ENCODE assay signal across 9 cellular contexts in the genomic region with DNA sequence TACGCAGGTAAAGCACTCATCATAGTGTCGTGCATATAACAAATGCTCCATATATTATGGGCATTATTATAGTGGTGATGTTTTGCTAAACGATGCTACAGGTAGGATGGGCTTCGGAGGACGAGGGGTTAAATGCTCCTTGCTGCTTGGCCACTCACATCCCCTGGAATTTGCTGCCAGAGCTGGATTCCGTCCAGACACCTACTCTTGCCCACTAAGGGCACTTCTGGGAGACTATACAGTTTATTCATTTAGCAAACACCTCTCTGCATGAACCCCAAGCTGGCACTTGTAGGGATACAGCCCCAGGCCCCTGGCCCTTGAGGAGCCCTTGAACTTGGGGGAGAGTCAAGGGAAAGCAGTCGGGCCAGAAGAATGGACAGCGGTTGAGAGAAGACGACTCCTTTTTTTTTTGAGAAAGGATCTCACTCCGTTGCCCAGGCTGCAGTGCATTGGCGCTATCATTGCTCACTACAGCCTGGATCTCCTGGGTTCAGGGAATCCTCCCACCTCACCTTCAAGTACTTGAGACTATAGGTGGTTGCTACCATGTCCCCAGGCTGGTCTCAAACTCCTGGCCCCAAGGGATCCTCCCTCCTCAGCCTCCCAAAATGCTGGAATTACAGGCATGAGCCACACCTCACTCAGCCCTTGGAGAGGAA. TPM values are rescaled to one million over a fixed set of nuclear protein-coding genes. Genes with fewer than 3 reads are reported as not detected.
DNase-seq lines count a peak whose midpoint lies in the region; ATAC-seq and TF ChIP-seq lines count a peak whose summit lies in the region.
"Had no signal": no experiment of that assay in that cellular context is flagged by ENCODE, and none has a peak within 500 bp of the region (broad histone marks: within the 10 kb centered on the region; RNA-seq: fewer than 3 reads in every experiment).

No MANE protein-coding gene starts in this region.

- peaks cover 12 to 49% (median 38%) of the 10 kb centered on the region in 4 donors for H3K4me1 ChIP-seq in liver (ENCODE audit: control insufficient read depth in 4 of 4, insufficient read depth in 4 of 4, low read length in 3 of 4)
- H3K4me1 ChIP-seq in thyroid gland, result peaks cover 36 to 37% of the 10 kb centered on the region in 2 donors

- TF ChIP-seq POLR2A in thyroid gland (IDR thresholded peaks at IDR 0.05), result no peak

- intact Hi-C loops in thyroid gland (cut with DNase I), result no loop called here

- H3K27me3 ChIP-seq in liver (ENCODE audit: control insufficient read depth in 4 of 4, insufficient read depth in 4 of 4, low read length in 3 of 4), result no peaks in the 10 kb centered on the region
- no peaks in the 10 kb centered on the region for H3K27me3 ChIP-seq in thyroid gland
- H3K27me3 ChIP-seq: ovary had no signal

- 66% methylated on average over 11 of the region's 11 CpGs for WGBS in liver
- WGBS in thyroid gland, 2 donors, result 22 to 29% methylated on average over 11 of the region's 11 CpGs

- H3K4me3 ChIP-seq in liver (ENCODE audit: low read depth in 1 of 3, low read length in 3 of 3) (no peak overlapping the region), thyroid gland (replicated peaks in 1 of 3) (no peak overlapping the region)

- no peak overlapping the region for H3K27ac Mint-ChIP-seq in activated T-cell treated with anti-CD3 and anti-CD28 coated beads, Interleukin-2, amount 50 U/mL, for 72 hours
- peak overlapping the region; percentile 72 for H3K27ac Mint-ChIP-seq in activated naive CD8-positive, alpha-beta T cell

- peak overlapping the region; percentile 86 to 94 for H3K4me3 Mint-ChIP-seq in activated T-cell treated with anti-CD3 and anti-CD28 coated beads, Interleukin-2, amount 50 U/mL, for 72 hours
- H3K4me3 Mint-ChIP-seq in activated naive CD8-positive, alpha-beta T cell, result peak overlapping the region; percentile 93

- peak overlapping the region; percentile 55 to 93 for H3K27ac ChIP-seq in liver (ENCODE audit: low read depth in 1 of 2, low read length in 2 of 2)
- peak overlapping the region; percentile 31 to 91 (median 90) for H3K27ac ChIP-seq in thyroid gland

- H3K9me3 ChIP-seq in liver (ENCODE audit: control insufficient read depth in 4 of 4, low read length in 3 of 4) (no peaks in the 10 kb centered on the region), thyroid gland (no peaks in the 10 kb centered on the region)
- H3K9me3 ChIP-seq: ovary had no signal

- peaks cover 47% of the 10 kb centered on the region for H3K4me1 Mint-ChIP-seq in activated T-cell treated with anti-CD3 and anti-CD28 coated beads, Interleukin-2, amount 50 U/mL, for 72 hours (ENCODE audit: low read depth)
- peaks cover 36% of the 10 kb centered on the region for H3K4me1 Mint-ChIP-seq in activated naive CD8-positive, alpha-beta T cell (ENCODE audit: low read depth)

- TF ChIP-seq RAD21 in liver (IDR thresholded peaks at IDR 0.05), result no peak

- no peaks in the 10 kb centered on the region for H3K9me3 Mint-ChIP-seq in activated T-cell treated with anti-CD3 and anti-CD28 coated beads, Interleukin-2, amount 50 U/mL, for 72 hours
- H3K9me3 Mint-ChIP-seq in activated naive CD8-positive, alpha-beta T cell (ENCODE audit: low read depth), result no peaks in the 10 kb centered on the region

- ATAC-seq in activated T-cell treated with anti-CD3 and anti-CD28 coated beads, Interleukin-2, amount 50 U/mL, for 72 hours (replicated peaks in 1 of 2), result no peak
- no peak for ATAC-seq in HG03565 (IDR thresholded peaks at IDR 0.05; ENCODE audit: unreplicated experiment)
- ATAC-seq in activated CD4-positive, CD25-positive, alpha-beta regulatory T cell treated with anti-CD3 and anti-CD28 coated beads, Interleukin-2, amount 50 U/mL, for 24 hours, result no peak

- H3K36me3 ChIP-seq in liver (ENCODE audit: control insufficient read depth in 4 of 4, insufficient read depth in 3 of 4, low read depth in 1 of 4, low read length in 3 of 4) (no peaks in the 10 kb centered on the region), thyroid gland (peaks cover 0 to 2% of the 10 kb centered on the region in 2 donors)
- H3K36me3 ChIP-seq: ovary had no signal

- H3K9ac ChIP-seq in liver (ENCODE audit: low read depth in 1 of 2, low read length in 2 of 2), result no peak overlapping the region

- no peaks in the 10 kb centered on the region for H3K36me3 Mint-ChIP-seq in activated T-cell treated with anti-CD3 and anti-CD28 coated beads, Interleukin-2, amount 50 U/mL, for 72 hours (ENCODE audit: insufficient read depth in 2 of 2)
- no peaks in the 10 kb centered on the region for H3K36me3 Mint-ChIP-seq in activated naive CD8-positive, alpha-beta T cell

- no peaks in the 10 kb centered on the region for H3K27me3 Mint-ChIP-seq in activated T-cell treated with anti-CD3 and anti-CD28 coated beads, Interleukin-2, amount 50 U/mL, for 72 hours (ENCODE audit: low read depth)
- no peaks in the 10 kb centered on the region for H3K27me3 Mint-ChIP-seq in activated naive CD8-positive, alpha-beta T cell

- DNase-seq in activated T-cell treated with anti-CD3 and anti-CD28 coated beads, Interleukin-2, amount 50 U/mL, for 72 hours, result no peak
- DNase-seq in activated T-cell treated with anti-CD3 and anti-CD28 coated beads, Interleukin-2, amount 50 U/mL, for 1 hour, result no peak
- DNase-seq in thyroid gland, result peak; percentile 82 to 87
- no peak for DNase-seq in stimulated activated CD4-positive, alpha-beta T cell treated with anti-CD3 and anti-CD28 coated beads, Interleukin-15, amount 100 ng/mL, for 24 hours

- no peak for TF ChIP-seq CTCF in liver (IDR thresholded peaks at IDR 0.05; ENCODE audit: low read depth, low read length, missing input control)
- TF ChIP-seq CTCF in thyroid gland (IDR thresholded peaks at IDR 0.05), result no peak

TF ChIP-seq in liver, 16 proteins besides CTCF, POLR2A, EP300 and RAD21 (continues in another document):
- TF ChIP-seq, protein P1, sequence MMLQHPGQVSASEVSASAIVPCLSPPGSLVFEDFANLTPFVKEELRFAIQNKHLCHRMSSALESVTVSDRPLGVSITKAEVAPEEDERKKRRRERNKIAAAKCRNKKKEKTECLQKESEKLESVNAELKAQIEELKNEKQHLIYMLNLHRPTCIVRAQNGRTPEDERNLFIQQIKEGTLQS (IDR thresholded peaks at IDR 0.05), result no peak
- TF ChIP-seq RXRA (IDR thresholded peaks at IDR 0.05), result no peak
- TF ChIP-seq NR2F2 (IDR thresholded peaks at IDR 0.05), result no peak
- TF ChIP-seq JUND (IDR thresholded peaks at IDR 0.05), result no peak
- TF ChIP-seq FOXA2 (IDR thresholded peaks at IDR 0.05), result no peak
- no peak for TF ChIP-seq YY1 (IDR thresholded peaks at IDR 0.05)
- TF ChIP-seq, protein P2, sequence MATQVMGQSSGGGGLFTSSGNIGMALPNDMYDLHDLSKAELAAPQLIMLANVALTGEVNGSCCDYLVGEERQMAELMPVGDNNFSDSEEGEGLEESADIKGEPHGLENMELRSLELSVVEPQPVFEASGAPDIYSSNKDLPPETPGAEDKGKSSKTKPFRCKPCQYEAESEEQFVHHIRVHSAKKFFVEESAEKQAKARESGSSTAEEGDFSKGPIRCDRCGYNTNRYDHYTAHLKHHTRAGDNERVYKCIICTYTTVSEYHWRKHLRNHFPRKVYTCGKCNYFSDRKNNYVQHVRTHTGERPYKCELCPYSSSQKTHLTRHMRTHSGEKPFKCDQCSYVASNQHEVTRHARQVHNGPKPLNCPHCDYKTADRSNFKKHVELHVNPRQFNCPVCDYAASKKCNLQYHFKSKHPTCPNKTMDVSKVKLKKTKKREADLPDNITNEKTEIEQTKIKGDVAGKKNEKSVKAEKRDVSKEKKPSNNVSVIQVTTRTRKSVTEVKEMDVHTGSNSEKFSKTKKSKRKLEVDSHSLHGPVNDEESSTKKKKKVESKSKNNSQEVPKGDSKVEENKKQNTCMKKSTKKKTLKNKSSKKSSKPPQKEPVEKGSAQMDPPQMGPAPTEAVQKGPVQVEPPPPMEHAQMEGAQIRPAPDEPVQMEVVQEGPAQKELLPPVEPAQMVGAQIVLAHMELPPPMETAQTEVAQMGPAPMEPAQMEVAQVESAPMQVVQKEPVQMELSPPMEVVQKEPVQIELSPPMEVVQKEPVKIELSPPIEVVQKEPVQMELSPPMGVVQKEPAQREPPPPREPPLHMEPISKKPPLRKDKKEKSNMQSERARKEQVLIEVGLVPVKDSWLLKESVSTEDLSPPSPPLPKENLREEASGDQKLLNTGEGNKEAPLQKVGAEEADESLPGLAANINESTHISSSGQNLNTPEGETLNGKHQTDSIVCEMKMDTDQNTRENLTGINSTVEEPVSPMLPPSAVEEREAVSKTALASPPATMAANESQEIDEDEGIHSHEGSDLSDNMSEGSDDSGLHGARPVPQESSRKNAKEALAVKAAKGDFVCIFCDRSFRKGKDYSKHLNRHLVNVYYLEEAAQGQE (IDR thresholded peaks at IDR 0.05), result no peak
- TF ChIP-seq HNF4A (conservative IDR thresholded peaks at IDR 0.05), result no peak

RNA-seq across cellular contexts. Expression of a gene that starts 1.2 kb away (rescaled TPM):
- total RNA-seq in activated T-cell treated with anti-CD3 and anti-CD28 coated beads, Interleukin-2, amount 50 U/mL, for 72 hours, result 10 to 100 TPM; 75.0 to 75.8 TPM
- total RNA-seq in liver (100 to 1,000 TPM in 1 of 2 donors, 10 to 100 TPM in 1; 23.3 to 123 TPM), thyroid gland (100 to 1,000 TPM in 3 of 4 donors, 10 to 100 TPM in 1; 95.8 to 311 (median 149) TPM)
- 100 to 1,000 TPM; 158 to 301 TPM for polyA plus RNA-seq in liver

RNA-seq across cellular contexts. Expression of a gene that starts 1.3 kb away (rescaled TPM):
- 10 to 100 TPM; 16.1 to 16.6 TPM for total RNA-seq in activated T-cell treated with anti-CD3 and anti-CD28 coated beads, Interleukin-2, amount 50 U/mL, for 72 hours
- total RNA-seq in liver (10 to 100 TPM in 1 of 2 donors, 1 to 10 TPM in 1; 6.3 to 26.9 TPM), thyroid gland (10 to 100 TPM; 14.4 to 31.2 (median 23.3) TPM)
- 10 to 100 TPM in 1 of 2 donors, 1 to 10 TPM in 1; 8.6 to 20.2 TPM for polyA plus RNA-seq in liver

RNA-seq across cellular contexts. Expression of a gene that starts 4.8 kb away (rescaled TPM):
- total RNA-seq in activated T-cell treated with anti-CD3 and anti-CD28 coated beads, Interleukin-2, amount 50 U/mL, for 72 hours, result 10 to 100 TPM; 29.6 to 40.2 TPM
- total RNA-seq in liver (10 to 100 TPM in 1 of 2 donors, 1 to 10 TPM in 1; 7.9 to 13.5 TPM), thyroid gland (10 to 100 TPM; 14.5 to 40.4 (median 20.1) TPM)
- 10 to 100 TPM; 28.2 to 37.9 TPM for polyA plus RNA-seq in liver

RNA-seq across cellular contexts. Expression of a gene that starts 22.8 kb away (rescaled TPM):
- total RNA-seq in activated T-cell treated with anti-CD3 and anti-CD28 coated beads, Interleukin-2, amount 50 U/mL, for 72 hours, result 1 to 10 TPM; 5.8 to 8.9 TPM
- total RNA-seq in liver (10 to 100 TPM in 1 of 2 donors, under 1 TPM in 1; 0.42 to 43.2 TPM), thyroid gland (under 1 TPM; 0.11 to 0.40 (median 0.27) TPM)
- polyA plus RNA-seq in liver, result under 1 TPM; 0.10 to 0.15 TPM

RNA-seq across cellular contexts. Expression of a gene that starts 30.1 kb away (rescaled TPM):
- 10 to 100 TPM; 11.1 to 13.7 TPM for total RNA-seq in activated T-cell treated with anti-CD3 and anti-CD28 coated beads, Interleukin-2, amount 50 U/mL, for 72 hours
- total RNA-seq in liver, result 1 to 10 TPM; 1.8 to 5.8 TPM
- polyA plus RNA-seq in liver, result 1 to 10 TPM in 1 of 2 donors, under 1 TPM in 1; 0.75 to 2.3 TPM
- 10 to 100 TPM in 1 of 4 donors, 1 to 10 TPM in 3; 5.0 to 10.9 (median 5.9) TPM for total RNA-seq in thyroid gland

Comparison
In these comparisons a context has a peak if more than half of its experiments do, and no peak if none do; other contexts are left out.
1. DNase-seq: peak in thyroid gland (2 of 2); none in activated T-cell treated with anti-CD3 and anti-CD28 coated beads, Interleukin-2, amount 50 U/mL, for 72 hours (0 of 2), activated T-cell treated with anti-CD3 and anti-CD28 coated beads, Interleukin-2, amount 50 U/mL, for 1 hour (single experiment) and stimulated activated CD4-positive, alpha-beta T cell treated with anti-CD3 and anti-CD28 coated beads, Interleukin-15, amount 100 ng/mL, for 24 hours (single experiment).